26 cellular contexts compared by ENCODE assay signal in the genomic region with DNA sequence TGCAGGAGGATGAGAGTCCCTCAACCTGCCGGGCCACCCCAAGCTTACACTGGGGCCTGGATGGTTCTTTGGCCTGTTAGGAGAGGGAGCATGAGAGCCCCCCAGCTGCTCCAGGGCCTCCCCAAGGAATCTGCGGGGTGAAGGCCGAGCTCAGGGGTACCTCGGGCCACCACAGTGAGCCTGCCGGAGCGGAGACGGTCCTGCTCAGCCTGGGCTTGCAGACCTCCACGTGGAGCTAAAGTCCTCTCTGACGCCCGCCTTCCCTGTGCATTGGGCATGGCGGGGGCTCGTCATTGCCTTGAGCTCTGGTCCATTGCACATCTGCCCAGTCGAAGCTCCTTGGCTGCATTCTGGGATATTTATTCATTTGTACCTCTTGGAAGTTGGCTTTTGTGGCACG.
DNase-seq lines count a peak whose midpoint lies in the region; ATAC-seq, FAIRE-seq and TF ChIP-seq lines count a peak whose summit lies in the region.
"Had no signal": no experiment of that assay in that cellular context is flagged by ENCODE, and none has a peak within 500 bp of the region (broad histone marks: within the 10 kb centered on the region; RNA-seq: fewer than 3 reads in every experiment).

No MANE protein-coding gene starts in this region.

- no peak overlapping the region for H3K27ac Mint-ChIP-seq in natural killer cell
- no peak overlapping the region for H3K27ac Mint-ChIP-seq in natural killer cell treated with Interleukin-12 subunit alpha and Interleukin-12 subunit beta and Interleukin-15 and Interleukin-18, amount 100 ng/mL, for 72 hours
- H3K27ac Mint-ChIP-seq: CD4-positive, alpha-beta memory T cell had no signal

- TF ChIP-seq CTCF in natural killer cell (IDR thresholded peaks at IDR 0.05): no peak
- no peak for TF ChIP-seq CTCF in stomach (IDR thresholded peaks at IDR 0.05)

- 81 to 90% (median 87%) methylated on average over 12 to 14 of the region's 14 CpGs for WGBS in stomach, 5 donors

- H3K27ac ChIP-seq in stomach: no peak overlapping the region
- H3K27ac ChIP-seq: SJSA1 had no signal

- no peaks in the 10 kb centered on the region for H3K36me3 ChIP-seq in stomach
- H3K36me3 ChIP-seq: HAP-1, SJSA1 had no signal

- no peak overlapping the region for H3K4me3 Mint-ChIP-seq in natural killer cell
- H3K4me3 Mint-ChIP-seq in natural killer cell treated with Interleukin-12 subunit alpha and Interleukin-12 subunit beta and Interleukin-15 and Interleukin-18, amount 100 ng/mL, for 72 hours: no peak overlapping the region
- H3K4me3 Mint-ChIP-seq: CD4-positive, alpha-beta memory T cell had no signal

- no peak for ATAC-seq in natural killer cell
- no peak for ATAC-seq in natural killer cell treated with Interleukin-12 subunit alpha and Interleukin-12 subunit beta and Interleukin-15 and Interleukin-18, amount 100 ng/mL, for 72 hours
- ATAC-seq: GM12878 had no signal

- H3K4me3 ChIP-seq in stomach: no peak overlapping the region
- H3K4me3 ChIP-seq: GM12878, HAP-1, SJSA1 had no signal

- peaks cover 0 to 3% (median 0%) of the 10 kb centered on the region in 4 donors for H3K4me1 ChIP-seq in stomach
- H3K4me1 ChIP-seq: HAP-1, SJSA1 had no signal

- peaks cover 0 to 2% (median 0%) of the 10 kb centered on the region in 4 donors for H3K9me3 ChIP-seq in stomach
- H3K9me3 ChIP-seq: HAP-1, SJSA1 had no signal

- H3K4me1 Mint-ChIP-seq in natural killer cell: peaks cover 0 to 2% of the 10 kb centered on the region in 2 donors
- H3K4me1 Mint-ChIP-seq in natural killer cell treated with Interleukin-12 subunit alpha and Interleukin-12 subunit beta and Interleukin-15 and Interleukin-18, amount 100 ng/mL, for 72 hours (ENCODE audit: low read depth in 2 of 2): no peaks in the 10 kb centered on the region

- TF ChIP-seq POLR2A in stomach (IDR thresholded peaks at IDR 0.05) (no peak), GM12892 (IDR thresholded peaks at IDR 0.05; ENCODE audit: low read depth, low read length) (no peak)

- H3K27me3 Mint-ChIP-seq in natural killer cell (ENCODE audit: low read depth in 2 of 2): no peaks in the 10 kb centered on the region
- H3K27me3 Mint-ChIP-seq in natural killer cell treated with Interleukin-12 subunit alpha and Interleukin-12 subunit beta and Interleukin-15 and Interleukin-18, amount 100 ng/mL, for 72 hours: no peaks in the 10 kb centered on the region
- H3K27me3 Mint-ChIP-seq: CD4-positive, alpha-beta memory T cell had no signal

- H3K9me3 Mint-ChIP-seq in natural killer cell: no peaks in the 10 kb centered on the region
- no peaks in the 10 kb centered on the region for H3K9me3 Mint-ChIP-seq in natural killer cell treated with Interleukin-12 subunit alpha and Interleukin-12 subunit beta and Interleukin-15 and Interleukin-18, amount 100 ng/mL, for 72 hours
- H3K9me3 Mint-ChIP-seq: CD4-positive, alpha-beta memory T cell had no signal

- no peaks in the 10 kb centered on the region for H3K27me3 ChIP-seq in stomach

- no peak for TF ChIP-seq EP300 in stomach (IDR thresholded peaks at IDR 0.05)

- intact Hi-C loops in natural killer cell (cut with micrococcal nuclease): no loop called here
- intact Hi-C loops in stomach (cut with DNase I; ENCODE audit: low total_unique reads): no loop called here

- DNase-seq in natural killer cell (peak; percentile 12), mesenteric fat pad (ENCODE audit: low spot score) (peak; percentile 81), stomach (peak; percentile 23), Kasumi-1 (lab: John Stamatoyannopoulos, UW) (no peak), GM12892 (ENCODE audit: insufficient read length) (no peak), OCI-M2 (lab: John Stamatoyannopoulos, UW; ENCODE audit: unreplicated experiment) (no peak)
- no peak for DNase-seq in natural killer cell treated with Interleukin-12 subunit alpha and Interleukin-12 subunit beta and Interleukin-15 and Interleukin-18, amount 100 ng/mL, for 72 hours (ENCODE audit: low spot score)
- DNase-seq: C1 segment of cervical spinal cord; CD4-positive, alpha-beta memory T cell; COR-L47; DMS79; EL; GDM1; GOT3; IMR-90; KG1; NCI-H1048; NCI-H1417; NCI-H1694; NCI-H2029 treated with DMSO at 0.1 percent for 48 hours; NCI-H526 treated with DMSO at 0.1 percent for 48 hours; Right ventricle myocardium superior; RPMI8226 had no signal

- no peaks in the 10 kb centered on the region for H3K36me3 Mint-ChIP-seq in natural killer cell
- H3K36me3 Mint-ChIP-seq in natural killer cell treated with Interleukin-12 subunit alpha and Interleukin-12 subunit beta and Interleukin-15 and Interleukin-18, amount 100 ng/mL, for 72 hours: no peaks in the 10 kb centered on the region
- H3K36me3 Mint-ChIP-seq: CD4-positive, alpha-beta memory T cell had no signal

- FAIRE-seq in GM12892 (lab: Jason Lieb, UNC): no peak
- FAIRE-seq: GM12878 had no signal

Comparison
In these comparisons a context has a peak if more than half of its experiments do, and no peak if none do; other contexts are left out.
1. DNase-seq: peak in natural killer cell (single experiment), mesenteric fat pad (single experiment) and stomach (single experiment); none in natural killer cell treated with Interleukin-12 subunit alpha and Interleukin-12 subunit beta and Interleukin-15 and Interleukin-18, amount 100 ng/mL, for 72 hours (single experiment), Kasumi-1 (0 of 2), GM12892 (single experiment) and OCI-M2 (single experiment).